1 cellular context compared by ENCODE assay signal in genomic region chr5:174371600-174372094, GRCh38.
A peak's percentile ranks its signal among the peaks of the same experiment; 100 is the strongest.
TF ChIP-seq lines count a peak whose summit lies in the region.

No MANE protein-coding gene starts in this region.

TF ChIP-seq in HEK293, 187 proteins besides CTCF, POLR2A, EP300 and RAD21 (continued from another document):
- TF ChIP-seq ZNF449 (tag by site-specific recombination; IDR thresholded peaks at IDR 0.05): peak; percentile 33; the same call in 1 of the 2 replicates
- TF ChIP-seq, protein P1, sequence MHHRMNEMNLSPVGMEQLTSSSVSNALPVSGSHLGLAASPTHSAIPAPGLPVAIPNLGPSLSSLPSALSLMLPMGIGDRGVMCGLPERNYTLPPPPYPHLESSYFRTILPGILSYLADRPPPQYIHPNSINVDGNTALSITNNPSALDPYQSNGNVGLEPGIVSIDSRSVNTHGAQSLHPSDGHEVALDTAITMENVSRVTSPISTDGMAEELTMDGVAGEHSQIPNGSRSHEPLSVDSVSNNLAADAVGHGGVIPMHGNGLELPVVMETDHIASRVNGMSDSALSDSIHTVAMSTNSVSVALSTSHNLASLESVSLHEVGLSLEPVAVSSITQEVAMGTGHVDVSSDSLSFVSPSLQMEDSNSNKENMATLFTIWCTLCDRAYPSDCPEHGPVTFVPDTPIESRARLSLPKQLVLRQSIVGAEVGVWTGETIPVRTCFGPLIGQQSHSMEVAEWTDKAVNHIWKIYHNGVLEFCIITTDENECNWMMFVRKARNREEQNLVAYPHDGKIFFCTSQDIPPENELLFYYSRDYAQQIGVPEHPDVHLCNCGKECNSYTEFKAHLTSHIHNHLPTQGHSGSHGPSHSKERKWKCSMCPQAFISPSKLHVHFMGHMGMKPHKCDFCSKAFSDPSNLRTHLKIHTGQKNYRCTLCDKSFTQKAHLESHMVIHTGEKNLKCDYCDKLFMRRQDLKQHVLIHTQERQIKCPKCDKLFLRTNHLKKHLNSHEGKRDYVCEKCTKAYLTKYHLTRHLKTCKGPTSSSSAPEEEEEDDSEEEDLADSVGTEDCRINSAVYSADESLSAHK (tag by site-specific recombination; IDR thresholded peaks at IDR 0.05): peak; percentile 85
- no peak; the same call in 1 of the 2 replicates for TF ChIP-seq ZNF341 (tag by site-specific recombination; IDR thresholded peaks at IDR 0.05; ENCODE audit: low read depth)
- no peak for TF ChIP-seq ZNF112 (tag by site-specific recombination; IDR thresholded peaks at IDR 0.05)
- TF ChIP-seq, protein P2, sequence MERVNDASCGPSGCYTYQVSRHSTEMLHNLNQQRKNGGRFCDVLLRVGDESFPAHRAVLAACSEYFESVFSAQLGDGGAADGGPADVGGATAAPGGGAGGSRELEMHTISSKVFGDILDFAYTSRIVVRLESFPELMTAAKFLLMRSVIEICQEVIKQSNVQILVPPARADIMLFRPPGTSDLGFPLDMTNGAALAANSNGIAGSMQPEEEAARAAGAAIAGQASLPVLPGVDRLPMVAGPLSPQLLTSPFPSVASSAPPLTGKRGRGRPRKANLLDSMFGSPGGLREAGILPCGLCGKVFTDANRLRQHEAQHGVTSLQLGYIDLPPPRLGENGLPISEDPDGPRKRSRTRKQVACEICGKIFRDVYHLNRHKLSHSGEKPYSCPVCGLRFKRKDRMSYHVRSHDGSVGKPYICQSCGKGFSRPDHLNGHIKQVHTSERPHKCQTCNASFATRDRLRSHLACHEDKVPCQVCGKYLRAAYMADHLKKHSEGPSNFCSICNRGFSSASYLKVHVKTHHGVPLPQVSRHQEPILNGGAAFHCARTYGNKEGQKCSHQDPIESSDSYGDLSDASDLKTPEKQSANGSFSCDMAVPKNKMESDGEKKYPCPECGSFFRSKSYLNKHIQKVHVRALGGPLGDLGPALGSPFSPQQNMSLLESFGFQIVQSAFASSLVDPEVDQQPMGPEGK (tag by site-specific recombination; IDR thresholded peaks at IDR 0.05): peak; percentile 73
- TF ChIP-seq ZSCAN5A (tag by site-specific recombination; IDR thresholded peaks at IDR 0.05): no peak
- TF ChIP-seq ZNF791 (tag by site-specific recombination; IDR thresholded peaks at IDR 0.05): no peak
- no peak for TF ChIP-seq ZNF404 (tag by site-specific recombination; IDR thresholded peaks at IDR 0.05)
- TF ChIP-seq SP3 (tag by site-specific recombination; IDR thresholded peaks at IDR 0.05): peak; percentile 46; the same call in 1 of the 2 replicates
- TF ChIP-seq ZNF747 (tag by site-specific recombination; IDR thresholded peaks at IDR 0.05): no peak
- TF ChIP-seq ZBTB21 (tag by site-specific recombination; IDR thresholded peaks at IDR 0.05): peak; percentile 95
- peak; percentile 93 for TF ChIP-seq INSM2 (tag by site-specific recombination; IDR thresholded peaks at IDR 0.05)
- no peak for TF ChIP-seq HOXA7 (CRISPR knock-in tag; IDR thresholded peaks at IDR 0.05; ENCODE audit: borderline replicate concordance)
- no peak for TF ChIP-seq ZFHX2 (tag by site-specific recombination; conservative IDR thresholded peaks at IDR 0.05)
- peak; percentile 50; the same call in 1 of the 2 replicates for TF ChIP-seq ZNF398 (tag by site-specific recombination; IDR thresholded peaks at IDR 0.05)
- TF ChIP-seq ZEB2 (tag by site-specific recombination; IDR thresholded peaks at IDR 0.05): peak; percentile 86
- no peak for TF ChIP-seq ZNF670 (tag by site-specific recombination; IDR thresholded peaks at IDR 0.05; ENCODE audit: low read depth)
- no peak for TF ChIP-seq ZNF596 (tag by site-specific recombination; IDR thresholded peaks at IDR 0.05)
- TF ChIP-seq, protein P3, sequence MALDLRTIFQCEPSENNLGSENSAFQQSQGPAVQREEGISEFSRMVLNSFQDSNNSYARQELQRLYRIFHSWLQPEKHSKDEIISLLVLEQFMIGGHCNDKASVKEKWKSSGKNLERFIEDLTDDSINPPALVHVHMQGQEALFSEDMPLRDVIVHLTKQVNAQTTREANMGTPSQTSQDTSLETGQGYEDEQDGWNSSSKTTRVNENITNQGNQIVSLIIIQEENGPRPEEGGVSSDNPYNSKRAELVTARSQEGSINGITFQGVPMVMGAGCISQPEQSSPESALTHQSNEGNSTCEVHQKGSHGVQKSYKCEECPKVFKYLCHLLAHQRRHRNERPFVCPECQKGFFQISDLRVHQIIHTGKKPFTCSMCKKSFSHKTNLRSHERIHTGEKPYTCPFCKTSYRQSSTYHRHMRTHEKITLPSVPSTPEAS (tag by site-specific recombination; IDR thresholded peaks at IDR 0.05): no peak
- TF ChIP-seq ZNF140 (tag by site-specific recombination; IDR thresholded peaks at IDR 0.05): no peak
- TF ChIP-seq ZNF223 (tag by site-specific recombination; IDR thresholded peaks at IDR 0.05): 0 out of 2 replicates have a peak, but pooled peaks have one; percentile 42
- TF ChIP-seq, protein P4, sequence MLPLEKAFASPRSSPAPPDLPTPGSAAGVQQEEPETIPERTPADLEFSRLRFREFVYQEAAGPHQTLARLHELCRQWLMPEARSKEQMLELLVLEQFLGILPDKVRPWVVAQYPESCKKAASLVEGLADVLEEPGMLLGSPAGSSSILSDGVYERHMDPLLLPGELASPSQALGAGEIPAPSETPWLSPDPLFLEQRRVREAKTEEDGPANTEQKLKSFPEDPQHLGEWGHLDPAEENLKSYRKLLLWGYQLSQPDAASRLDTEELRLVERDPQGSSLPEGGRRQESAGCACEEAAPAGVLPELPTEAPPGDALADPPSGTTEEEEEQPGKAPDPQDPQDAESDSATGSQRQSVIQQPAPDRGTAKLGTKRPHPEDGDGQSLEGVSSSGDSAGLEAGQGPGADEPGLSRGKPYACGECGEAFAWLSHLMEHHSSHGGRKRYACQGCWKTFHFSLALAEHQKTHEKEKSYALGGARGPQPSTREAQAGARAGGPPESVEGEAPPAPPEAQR (tag by site-specific recombination; IDR thresholded peaks at IDR 0.05): no peak
- TF ChIP-seq ZNF529 (tag by site-specific recombination; IDR thresholded peaks at IDR 0.05; ENCODE audit: insufficient replicate concordance): no peak
- no peak for TF ChIP-seq ZNF48 (tag by site-specific recombination; IDR thresholded peaks at IDR 0.05)
- no peak for TF ChIP-seq ZNF473 (tag by site-specific recombination; IDR thresholded peaks at IDR 0.05)
- peak; percentile 98 for TF ChIP-seq SP7 (tag by site-specific recombination; IDR thresholded peaks at IDR 0.05)
- peak; percentile 94 for TF ChIP-seq ZNF391 (tag by site-specific recombination; IDR thresholded peaks at IDR 0.05; ENCODE audit: borderline replicate concordance, low read depth)
- TF ChIP-seq GLIS1 (tag by site-specific recombination; IDR thresholded peaks at IDR 0.05): peak; percentile 94
- TF ChIP-seq ZNF248 (tag by site-specific recombination; IDR thresholded peaks at IDR 0.05): no peak
- no peak for TF ChIP-seq ZNF548 (tag by site-specific recombination; IDR thresholded peaks at IDR 0.05)
- TF ChIP-seq ZNF624 (tag by site-specific recombination; IDR thresholded peaks at IDR 0.05): no peak
- TF ChIP-seq ZNF426 (tag by site-specific recombination; IDR thresholded peaks at IDR 0.05): no peak
- peak; percentile 72 for TF ChIP-seq ZNF2 (tag by site-specific recombination; IDR thresholded peaks at IDR 0.05)
- peak; percentile 89 for TF ChIP-seq ZNF184 (tag by site-specific recombination; IDR thresholded peaks at IDR 0.05)
- peak; percentile 71 for TF ChIP-seq SCRT2 (tag by site-specific recombination; IDR thresholded peaks at IDR 0.05)
- no peak for TF ChIP-seq ZNF521 (tag by site-specific recombination; IDR thresholded peaks at IDR 0.05)
- TF ChIP-seq ZNF366 (tag by site-specific recombination; conservative IDR thresholded peaks at IDR 0.05): peak; percentile 83
- TF ChIP-seq ZNF433 (tag by site-specific recombination; IDR thresholded peaks at IDR 0.05; ENCODE audit: low read depth): no peak
- peak; percentile 73; the same call in 1 of the 2 replicates for TF ChIP-seq ZXDB (tag by site-specific recombination; IDR thresholded peaks at IDR 0.05)
- TF ChIP-seq BCL6B (tag by site-specific recombination; IDR thresholded peaks at IDR 0.05): no peak
- no peak for TF ChIP-seq ZNF350 (tag by site-specific recombination; IDR thresholded peaks at IDR 0.05)
- TF ChIP-seq KLF8 (tag by site-specific recombination; IDR thresholded peaks at IDR 0.05): peak; percentile 75
- TF ChIP-seq, protein P5, sequence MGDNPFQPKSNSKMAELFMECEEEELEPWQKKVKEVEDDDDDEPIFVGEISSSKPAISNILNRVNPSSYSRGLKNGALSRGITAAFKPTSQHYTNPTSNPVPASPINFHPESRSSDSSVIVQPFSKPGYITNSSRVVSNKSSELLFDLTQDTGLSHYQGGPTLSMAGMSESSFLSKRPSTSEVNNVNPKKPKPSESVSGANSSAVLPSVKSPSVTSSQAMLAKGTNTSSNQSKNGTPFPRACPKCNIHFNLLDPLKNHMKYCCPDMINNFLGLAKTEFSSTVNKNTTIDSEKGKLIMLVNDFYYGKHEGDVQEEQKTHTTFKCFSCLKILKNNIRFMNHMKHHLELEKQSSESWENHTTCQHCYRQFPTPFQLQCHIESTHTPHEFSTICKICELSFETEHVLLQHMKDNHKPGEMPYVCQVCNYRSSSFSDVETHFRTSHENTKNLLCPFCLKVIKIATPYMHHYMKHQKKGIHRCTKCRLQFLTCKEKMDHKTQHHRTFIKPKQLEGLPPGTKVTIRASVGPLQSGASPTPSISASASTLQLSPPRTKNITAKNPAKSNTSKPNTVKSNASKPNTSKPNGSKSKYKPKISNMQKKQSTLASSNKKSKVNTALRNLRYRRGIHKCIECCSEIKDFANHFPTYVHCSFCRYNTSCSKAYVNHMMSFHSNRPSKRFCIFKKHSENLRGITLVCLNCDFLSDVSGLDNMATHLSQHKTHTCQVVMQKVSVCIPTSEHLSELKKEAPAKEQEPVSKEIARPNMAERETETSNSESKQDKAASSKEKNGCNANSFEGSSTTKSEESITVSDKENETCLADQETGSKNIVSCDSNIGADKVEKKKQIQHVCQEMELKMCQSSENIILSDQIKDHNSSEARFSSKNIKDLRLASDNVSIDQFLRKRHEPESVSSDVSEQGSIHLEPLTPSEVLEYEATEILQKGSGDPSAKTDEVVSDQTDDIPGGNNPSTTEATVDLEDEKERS (tag by site-specific recombination; IDR thresholded peaks at IDR 0.05): no peak
- TF ChIP-seq ZNF843 (tag by site-specific recombination; IDR thresholded peaks at IDR 0.05): peak; percentile 95
